17 cellular contexts compared by ENCODE assay signal in genomic region chr2:3624059-3624794, GRCh38.
DNase-seq lines count a peak whose midpoint lies in the region; ATAC-seq and TF ChIP-seq lines count a peak whose summit lies in the region.
"Had no signal": no experiment of that assay in that cellular context is flagged by ENCODE, and none has a peak within 500 bp of the region (broad histone marks: within the 10 kb centered on the region; RNA-seq: fewer than 3 reads in every experiment).

No MANE protein-coding gene starts in this region.

- TF ChIP-seq CTCF in GM13976 (IDR thresholded peaks at IDR 0.05; ENCODE audit: borderline replicate concordance, control extremely low read depth, extremely low read depth, insufficient read depth, missing control alignments) (no peak), coronary artery (IDR thresholded peaks at IDR 0.05) (no peak)

- in situ Hi-C loops in GM13976 (cut with MboI; ENCODE audit: low sequenced_read_pairs, unreplicated experiment) = no loop called here

- DNase-seq in GM13976 (ENCODE audit: low spot score) = peak; percentile 67
- DNase-seq in coronary artery (ENCODE audit: low spot score) = peak; percentile 57
- no peak for DNase-seq in NCI-H2171 treated with DMSO at 0.1 percent for 48 hours (lab: John Stamatoyannopoulos, UW)
- DNase-seq in caudate nucleus (lab: John Stamatoyannopoulos, UW) = no peak
- DNase-seq in NCI-H2081 treated with DMSO at 0.1 percent for 48 hours (lab: John Stamatoyannopoulos, UW) = no peak
- no peak for DNase-seq in iPS-NIHi7 (ENCODE audit: extremely low spot score)
- DNase-seq: activated B cell treated with CpG ODN at 0.5 μM for 24 hours; activated T-cell treated with anti-CD3 and anti-CD28 coated beads, Interleukin-2, amount 50 U/mL, for 4 hours; AML-193; erythroblast; KBM-7; NCI-H446; stimulated activated CD4-positive, alpha-beta T cell treated with anti-CD3 and anti-CD28 coated beads, Interleukin-2, amount 100 ng/mL, for 24 hours had no signal

- H3K27ac ChIP-seq in coronary artery (no peak overlapping the region), caudate nucleus (ENCODE audit: low read depth, low read length) (no peak overlapping the region)
- H3K27ac ChIP-seq: heart left ventricle had no signal

- ATAC-seq in GM19395 (IDR thresholded peaks at IDR 0.05; ENCODE audit: unreplicated experiment) (peak; percentile 76), HG02763 (IDR thresholded peaks at IDR 0.05; ENCODE audit: unreplicated experiment) (peak; percentile 74)
- ATAC-seq: activated T-cell treated with anti-CD3 and anti-CD28 coated beads, Interleukin-2, amount 50 U/mL, for 4 hours; heart left ventricle; naive thymus-derived CD4-positive, alpha-beta T cell had no signal

- no peak overlapping the region for H3K4me3 ChIP-seq in coronary artery
- H3K4me3 ChIP-seq: heart left ventricle had no signal

Comparison
In these comparisons a context has a peak if more than half of its experiments do, and no peak if none do; other contexts are left out.
1. DNase-seq: peak in GM13976 (single experiment) and coronary artery (single experiment); none in NCI-H2171 treated with DMSO at 0.1 percent for 48 hours (single experiment), caudate nucleus (0 of 61), NCI-H2081 treated with DMSO at 0.1 percent for 48 hours (single experiment) and iPS-NIHi7 (single experiment).